Comparison of ENCODE assay signal across 8 cellular contexts in the genomic region with DNA sequence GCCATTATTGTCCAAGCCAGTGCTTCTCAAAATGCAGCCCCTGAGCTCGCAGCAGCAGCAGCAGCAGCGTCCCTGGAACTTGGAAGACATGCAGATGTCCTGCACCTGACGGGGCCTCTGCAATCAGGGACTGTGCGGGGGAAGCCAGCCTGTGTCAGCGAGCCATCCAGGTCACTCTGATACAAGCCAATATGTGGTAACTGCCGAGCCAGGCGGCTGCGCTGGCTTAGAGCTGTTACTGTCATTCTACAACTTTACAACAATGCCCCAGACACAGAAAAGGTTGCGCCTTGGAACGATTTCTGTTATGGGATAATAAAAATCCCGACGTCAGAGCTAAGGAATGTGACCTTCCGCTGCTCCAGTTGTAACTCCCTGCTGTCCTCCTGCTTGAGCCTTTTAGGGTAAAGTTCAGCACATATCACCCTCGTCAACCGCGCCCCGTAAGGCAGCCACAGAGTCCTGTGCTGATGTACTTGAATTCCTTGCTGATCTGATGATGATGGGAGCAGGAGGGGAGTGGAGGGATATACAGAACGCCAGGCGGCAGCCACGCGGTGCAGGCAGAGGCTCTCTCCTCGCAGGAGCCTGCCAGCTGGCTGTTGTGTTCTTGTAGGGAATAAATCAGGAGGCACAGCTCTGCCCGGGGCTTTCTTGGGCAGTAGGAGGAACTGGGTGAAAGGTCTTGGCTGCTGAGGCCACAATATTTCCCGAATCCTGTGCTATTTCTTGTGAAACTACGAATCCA. TPM values are rescaled to one million over a fixed set of nuclear protein-coding genes. Genes with fewer than 3 reads are reported as not detected.
A peak's percentile ranks its signal among the peaks of the same experiment; 100 is the strongest.
DNase-seq lines count a peak whose midpoint lies in the region; ATAC-seq and TF ChIP-seq lines count a peak whose summit lies in the region.

No MANE protein-coding gene starts in this region.

- H3K23me2 ChIP-seq in H9 (ENCODE audit: insufficient read length, low read depth, low read length, poor library complexity, severe bottlenecking), result no peaks in the 10 kb centered on the region

- H3K14ac ChIP-seq in H9 (ENCODE audit: insufficient read depth, low read length) (peak overlapping the region; percentile 77), neuronal stem cell (ENCODE audit: low read length) (no peak overlapping the region)

- H3K23ac ChIP-seq in H9 (ENCODE audit: insufficient read length, low read depth, low read length), result no peak overlapping the region
- no peak overlapping the region for H3K23ac ChIP-seq in neuronal stem cell (ENCODE audit: low read depth, low read length, poor library complexity)

- H3K4me1 ChIP-seq in H9 (ENCODE audit: insufficient read depth, low read length), result peaks cover 8% of the 10 kb centered on the region; the same call in 1 of the 2 replicates
- H3K4me1 ChIP-seq in SK-N-SH (ENCODE audit: control insufficient read depth in 1 of 2, insufficient read depth in 2 of 2, low read depth in 1 of 2, low read length in 1 of 2), result peaks cover 0 to 14% of the 10 kb centered on the region in 2 experiments; a peak in 1 of 4 replicates
- no peaks in the 10 kb centered on the region for H3K4me1 ChIP-seq in foreskin keratinocyte
- H3K4me1 ChIP-seq in neuronal stem cell (ENCODE audit: control insufficient read depth in 2 of 2, insufficient read depth in 1 of 2, low read depth in 1 of 2, low read length in 2 of 2), result peaks cover 15 to 26% of the 10 kb centered on the region in 2 donors

- peaks cover 3 to 14% of the 10 kb centered on the region in 2 experiments for H3K36me3 ChIP-seq in SK-N-SH (replicated peaks in 1 of 2; ENCODE audit: control insufficient read depth in 1 of 2, insufficient read depth in 2 of 2, low read length in 1 of 2)
- peaks cover 7 to 10% of the 10 kb centered on the region in 2 donors for H3K36me3 ChIP-seq in neuronal stem cell (replicated peaks in 1 of 2; ENCODE audit: control insufficient read depth in 2 of 2, insufficient read depth in 2 of 2, low read length in 2 of 2)

- H3K4me3 ChIP-seq in SK-N-SH (ENCODE audit: low read depth in 2 of 2, low read length in 1 of 2), result peak overlapping the region; percentile 23 to 42; a peak in 3 of 4 replicates
- H3K4me3 ChIP-seq in neuronal stem cell (ENCODE audit: low read length in 2 of 2), result peak overlapping the region in 1 of 2 donors; percentile 28

- no peak overlapping the region for H3K27ac ChIP-seq in H9 (ENCODE audit: insufficient read length, low read depth, low read length)
- peak overlapping the region; percentile 44 to 54; a peak in 3 of 4 replicates for H3K27ac ChIP-seq in SK-N-SH (ENCODE audit: low read depth in 2 of 2, low read length in 1 of 2)
- H3K27ac ChIP-seq in foreskin keratinocyte, result no peak overlapping the region
- peak overlapping the region; percentile 24 for H3K27ac ChIP-seq in neuronal stem cell (replicated peaks; ENCODE audit: low read length)

- H3K4ac ChIP-seq in H9 (ENCODE audit: low read depth, low read length), result no peak overlapping the region; the same call in 1 of the 2 replicates
- no peak overlapping the region for H3K4ac ChIP-seq in neuronal stem cell (ENCODE audit: low read length)

- H4K8ac ChIP-seq in H9 (replicated peaks; ENCODE audit: insufficient read length, low read depth, low read length) (no peak overlapping the region), neuronal stem cell (ENCODE audit: low read depth, low read length) (no peak overlapping the region)

- no peaks in the 10 kb centered on the region for H3K9me2 ChIP-seq in SK-N-SH

- peak; percentile 53 for TF ChIP-seq RAD21 in SK-N-SH (IDR thresholded peaks at IDR 0.05; ENCODE audit: low read length)

- H3K79me1 ChIP-seq in H9 (ENCODE audit: insufficient read depth, low read depth, low read length, poor library complexity, severe bottlenecking) (no peaks in the 10 kb centered on the region), neuronal stem cell (ENCODE audit: low read depth, low read length) (no peaks in the 10 kb centered on the region)

- H3K4me2 ChIP-seq in H9 (ENCODE audit: insufficient read depth, insufficient read length, low read length) (no peak overlapping the region), SK-N-SH (peak overlapping the region; percentile 72), neuronal stem cell (ENCODE audit: insufficient read depth, low read length, poor library complexity, severe bottlenecking) (peak overlapping the region; percentile 12)

- DNase-seq in H9 (peak; percentile 61), SK-N-SH (peak; percentile 77), foreskin keratinocyte (peak; percentile 50 to 63), neuronal stem cell (ENCODE audit: low spot score) (peak; percentile 33), UCSD-AML1 (lab: John Stamatoyannopoulos, UW; ENCODE audit: unreplicated experiment) (no peak), COR-L47 (lab: John Stamatoyannopoulos, UW) (no peak)
- no peak for DNase-seq in activated CD4-positive, alpha-beta T cell treated with anti-CD3 and anti-CD28 coated beads for 1 hour
- no peak for DNase-seq in activated T-cell treated with anti-CD3 and anti-CD28 coated beads, Interleukin-2, amount 50 U/mL, for 24 hours

- H3K27me3 ChIP-seq in H9 (ENCODE audit: insufficient read depth, low read length), result no peaks in the 10 kb centered on the region
- no peaks in the 10 kb centered on the region for H3K27me3 ChIP-seq in SK-N-SH (ENCODE audit: insufficient read depth)
- H3K27me3 ChIP-seq in foreskin keratinocyte, result peaks cover 3% of the 10 kb centered on the region
- no peaks in the 10 kb centered on the region for H3K27me3 ChIP-seq in neuronal stem cell (ENCODE audit: control insufficient read depth in 3 of 3, insufficient read depth in 3 of 3, low read depth in 1 of 3, low read length in 3 of 3)

- H2BK15ac ChIP-seq in H9 (ENCODE audit: low read depth, low read length), result no peak overlapping the region
- no peak overlapping the region for H2BK15ac ChIP-seq in neuronal stem cell (ENCODE audit: low read length)

- CTCF ChIA-PET in SK-N-SH (lab: Yijun Ruan, JAX), result interaction anchor here (0.9 to 3.2 kb wide), 12 partner anchors 11 to 323 kb away, joined by 3 to 13 read pairs (median 4); no protein-coding TSS in a partner anchor

- H3K4me1 Mint-ChIP-seq in H9, result peaks cover 65 to 69% of the 10 kb centered on the region in 2 experiments
- peaks cover 1% of the 10 kb centered on the region for H3K4me1 Mint-ChIP-seq in activated T-cell treated with anti-CD3 and anti-CD28 coated beads, Interleukin-2, amount 50 U/mL, for 24 hours (ENCODE audit: low read depth)

- H3K18ac ChIP-seq in H9 (ENCODE audit: insufficient read length, low read depth, low read length) (peak overlapping the region; percentile 76), neuronal stem cell (ENCODE audit: low read length) (peak overlapping the region; percentile 80)

- H3K9me3 ChIP-seq in H9 (ENCODE audit: control insufficient read depth, low read depth, low read length) (no peaks in the 10 kb centered on the region), SK-N-SH (no peaks in the 10 kb centered on the region), neuronal stem cell (replicated peaks in 1 of 2; ENCODE audit: control insufficient read depth in 2 of 2, insufficient read depth in 1 of 2, low read depth in 1 of 2, low read length in 2 of 2) (peaks cover 14 to 35% of the 10 kb centered on the region in 2 donors)

- H3K9ac ChIP-seq in H9 (ENCODE audit: extremely low read depth, insufficient read length, low read length) (no peak overlapping the region), SK-N-SH (peak overlapping the region; percentile 1; the same call in 1 of the 2 replicates), neuronal stem cell (ENCODE audit: low read depth, low read length, poor library complexity) (no peak overlapping the region)

- H3K79me2 ChIP-seq in H9 (ENCODE audit: insufficient read depth, low read length) (no peaks in the 10 kb centered on the region), SK-N-SH (ENCODE audit: insufficient read depth) (no peaks in the 10 kb centered on the region)

- no peak overlapping the region for H2BK12ac ChIP-seq in H9 (ENCODE audit: insufficient read length, low read depth, low read length)
- H2BK12ac ChIP-seq in neuronal stem cell (ENCODE audit: low read length), result peak overlapping the region; percentile 33

- peak; percentile 77 for ATAC-seq in foreskin keratinocyte

- WGBS in H9 (ENCODE audit: extremely low coverage, insufficient read length, low lambda C conversion rate), result no CpG with 5 or more reads among the region's 25 CpGs
- WGBS in SK-N-SH (ENCODE audit: low lambda C conversion rate), result 14% methylated on average over 25 of the region's 25 CpGs
- no CpG with 5 or more reads among the region's 25 CpGs for WGBS in neuronal stem cell (ENCODE audit: extremely low coverage in 2 of 2, insufficient read length in 2 of 2, insufficient replicate concordance in 1 of 2), 2 donors

- POLR2A ChIA-PET in SK-N-SH (lab: Yijun Ruan, JAX), result interaction anchor here (0.8 kb wide), 1 partner anchor 13 kb away, joined by 3 read pairs; no protein-coding TSS in a partner anchor

- no peak overlapping the region for H2BK20ac ChIP-seq in H9 (ENCODE audit: low read depth, low read length, poor library complexity, severe bottlenecking)

- H4K20me1 ChIP-seq in H9 (ENCODE audit: control insufficient read depth, insufficient read depth, insufficient read length) (no peaks in the 10 kb centered on the region), SK-N-SH (ENCODE audit: insufficient read depth) (no peaks in the 10 kb centered on the region)

- peaks cover 41 to 42% of the 10 kb centered on the region in 2 experiments for H3K9me3 Mint-ChIP-seq in H9
- peaks cover 27% of the 10 kb centered on the region for H3K9me3 Mint-ChIP-seq in activated T-cell treated with anti-CD3 and anti-CD28 coated beads, Interleukin-2, amount 50 U/mL, for 24 hours

- H2BK5ac ChIP-seq in H9 (ENCODE audit: insufficient read length, low read length) (no peak overlapping the region), neuronal stem cell (ENCODE audit: low read length) (peak overlapping the region; percentile 62)

- TF ChIP-seq CTCF in H9 (conservative IDR thresholded peaks at IDR 0.05), result no peak
- peak; percentile 44 for TF ChIP-seq CTCF in SK-N-SH (IDR thresholded peaks at IDR 0.05)
- TF ChIP-seq CTCF in foreskin keratinocyte (conservative IDR thresholded peaks at IDR 0.05), result peak; percentile 52

- H3K36me3 Mint-ChIP-seq in H9 (ENCODE audit: insufficient read depth in 1 of 3, low read depth in 3 of 3), result peaks cover 35 to 45% (median 36%) of the 10 kb centered on the region in 3 experiments
- peaks cover 23% of the 10 kb centered on the region for H3K36me3 Mint-ChIP-seq in activated T-cell treated with anti-CD3 and anti-CD28 coated beads, Interleukin-2, amount 50 U/mL, for 24 hours (ENCODE audit: low read depth)

- H3T11ph ChIP-seq in H9 (ENCODE audit: low read length), result no peak overlapping the region

- H2AK5ac ChIP-seq in H9 (ENCODE audit: insufficient read length, low read length) (no peak overlapping the region), neuronal stem cell (ENCODE audit: low read depth, low read length) (peak overlapping the region; percentile 24)

- H2BK120ac ChIP-seq in H9 (ENCODE audit: low read depth, low read length, poor library complexity, severe bottlenecking) (no peak overlapping the region), neuronal stem cell (ENCODE audit: low read depth, low read length) (no peak overlapping the region)

- peak overlapping the region in 2 of 3 experiments; percentile 84 to 93; a peak in 3 of 7 replicates for H3K27ac Mint-ChIP-seq in H9
- no peak overlapping the region for H3K27ac Mint-ChIP-seq in activated T-cell treated with anti-CD3 and anti-CD28 coated beads, Interleukin-2, amount 50 U/mL, for 24 hours

- TF ChIP-seq EP300 in SK-N-SH (IDR thresholded peaks at IDR 0.05; ENCODE audit: borderline replicate concordance in 1 of 2, low read depth in 1 of 2, low read length in 1 of 2), result peak in 1 of 2 experiments; percentile 31; a peak in 1 of 4 replicates

- no peak overlapping the region; a peak in 2 of 5 replicates for H3K4me3 Mint-ChIP-seq in H9
- H3K4me3 Mint-ChIP-seq in activated T-cell treated with anti-CD3 and anti-CD28 coated beads, Interleukin-2, amount 50 U/mL, for 24 hours, result no peak overlapping the region

- H4K91ac ChIP-seq in H9 (ENCODE audit: insufficient read length, low read depth, low read length), result no peak overlapping the region
- no peak overlapping the region for H4K91ac ChIP-seq in neuronal stem cell (ENCODE audit: low read depth, low read length, poor library complexity)

- H3K56ac ChIP-seq in H9 (ENCODE audit: insufficient read length, low read depth, low read length), result no peak overlapping the region

- H2AFZ ChIP-seq in H9 (ENCODE audit: low read length), result no peak overlapping the region
- peak overlapping the region; percentile 78 for H2AFZ ChIP-seq in SK-N-SH (ENCODE audit: low read depth)
- H2AFZ ChIP-seq in neuronal stem cell (ENCODE audit: low read length), result peak overlapping the region; percentile 45

- peaks cover 19% of the 10 kb centered on the region for H3F3A ChIP-seq in SK-N-SH (replicated peaks; ENCODE audit: insufficient read depth)

- H4K5ac ChIP-seq in H9 (ENCODE audit: insufficient read length, low read depth, low read length), result no peak overlapping the region

- H3K27me3 Mint-ChIP-seq in H9 (ENCODE audit: low read depth), result peaks cover 3% of the 10 kb centered on the region; the same call in 1 of the 2 replicates
- no peaks in the 10 kb centered on the region for H3K27me3 Mint-ChIP-seq in activated T-cell treated with anti-CD3 and anti-CD28 coated beads, Interleukin-2, amount 50 U/mL, for 24 hours

RNA-seq across cellular contexts. Expression of gene CRYGN, which starts 20.0 kb away (rescaled TPM):
- 0.79 and 1.8 TPM in 2 replicates for total RNA-seq in H9 (2021)
- not detected in 2 replicates for polyA plus RNA-seq in SK-N-SH (2012; rRNA removed)
- polyA plus RNA-seq in SK-N-SH (2012; cell fraction: cytosol; rRNA removed), result 0.03 TPM in 1 of 2 replicates, not detected in the other
- polyA plus RNA-seq in SK-N-SH (2012; cell fraction: nucleus; rRNA removed), result 0.06 TPM in 1 of 2 replicates, not detected in the other
- not detected in 2 replicates for total RNA-seq in foreskin keratinocyte
- not detected in 2 replicates for polyA plus RNA-seq in foreskin keratinocyte
- 0.24 TPM for polyA plus RNA-seq in neuronal stem cell (2013, experiment 1 of 2)
- polyA plus RNA-seq in neuronal stem cell (2013, experiment 2 of 2), result 0.26 TPM

RNA-seq across cellular contexts. Expression of gene WDR86, which starts 50.1 kb away (rescaled TPM):
- 8.1 and 9.4 TPM in 2 replicates for total RNA-seq in H9 (2021)
- polyA plus RNA-seq in SK-N-SH (2012; rRNA removed), result 1.0 and 2.5 TPM in 2 replicates
- 0.45 and 0.84 TPM in 2 replicates for polyA plus RNA-seq in SK-N-SH (2012; cell fraction: cytosol; rRNA removed)
- 9.5 and 16.8 TPM in 2 replicates for polyA plus RNA-seq in SK-N-SH (2012; cell fraction: nucleus; rRNA removed)
- not detected in 2 replicates for total RNA-seq in foreskin keratinocyte
- polyA plus RNA-seq in foreskin keratinocyte, result not detected in 2 replicates
- polyA plus RNA-seq in neuronal stem cell (2013, experiment 1 of 2), result 20.7 TPM
- polyA plus RNA-seq in neuronal stem cell (2013, experiment 2 of 2), result 20.8 TPM

RNA-seq across cellular contexts. Expression of gene RHEB, which starts 59.8 kb away (rescaled TPM):
- total RNA-seq in H9 (2021) (109 and 114 TPM in 2 replicates), foreskin keratinocyte (80.0 and 83.3 TPM in 2 replicates)
- polyA plus RNA-seq in SK-N-SH (2012; rRNA removed) (87.3 and 90.5 TPM in 2 replicates), foreskin keratinocyte (106 and 123 TPM in 2 replicates)
- 116 and 169 TPM in 2 replicates for polyA plus RNA-seq in SK-N-SH (2012; cell fraction: cytosol; rRNA removed)
- 42.8 and 46.3 TPM in 2 replicates for polyA plus RNA-seq in SK-N-SH (2012; cell fraction: nucleus; rRNA removed)
- polyA plus RNA-seq in neuronal stem cell (2013, experiment 1 of 2), result 104 TPM
- 103 TPM for polyA plus RNA-seq in neuronal stem cell (2013, experiment 2 of 2)

Comparison
In these comparisons a context has a peak if more than half of its experiments do, and no peak if none do; other contexts are left out.
1. DNase-seq: peak in H9 (single experiment), SK-N-SH (single experiment), foreskin keratinocyte (2 of 2) and neuronal stem cell (single experiment); none in UCSD-AML1 (single experiment), activated CD4-positive, alpha-beta T cell treated with anti-CD3 and anti-CD28 coated beads for 1 hour (single experiment), activated T-cell treated with anti-CD3 and anti-CD28 coated beads, Interleukin-2, amount 50 U/mL, for 24 hours (single experiment) and COR-L47 (single experiment).
2. H3K27ac ChIP-seq: peak in SK-N-SH (2 of 2) and neuronal stem cell (single experiment); none in H9 (single experiment) and foreskin keratinocyte (single experiment).